23 cellular contexts compared by ENCODE assay signal in genomic region chr11:88051386-88051785, GRCh38.
A peak's percentile ranks its signal among the peaks of the same experiment; 100 is the strongest.
DNase-seq lines count a peak whose midpoint lies in the region; ATAC-seq, FAIRE-seq and TF ChIP-seq lines count a peak whose summit lies in the region.
"Had no signal": no experiment of that assay in that cellular context is flagged by ENCODE, and none has a peak within 500 bp of the region (broad histone marks: within the 10 kb centered on the region; RNA-seq: fewer than 3 reads in every experiment).

No MANE protein-coding gene starts in this region.

- H3K27ac ChIP-seq in astrocyte (ENCODE audit: low read depth, low read length) = no peak overlapping the region
- H3K27ac ChIP-seq: 22Rv1, gastrocnemius medialis, pancreas, stomach had no signal

- H3K4me1 ChIP-seq in astrocyte (ENCODE audit: insufficient read depth, low read length) = no peaks in the 10 kb centered on the region
- H3K4me1 ChIP-seq: gastrocnemius medialis, pancreas, stomach had no signal

- no peak overlapping the region for H3K9ac ChIP-seq in astrocyte (ENCODE audit: low read length)

- no peak overlapping the region for H3K27ac Mint-ChIP-seq in astrocyte (ENCODE audit: unreplicated experiment)
- H3K27ac Mint-ChIP-seq: activated T-helper 17 cell treated with anti-CD3 and anti-CD28 coated beads, Interleukin-2, amount 50 U/mL, for 72 hours; natural killer cell treated with Interleukin-12 subunit alpha and Interleukin-12 subunit beta and Interleukin-15 and Interleukin-18, amount 100 ng/mL, for 72 hours had no signal

- H3K9me3 ChIP-seq in astrocyte (ENCODE audit: insufficient read depth, low read depth, low read length) = no peaks in the 10 kb centered on the region
- H3K9me3 ChIP-seq: gastrocnemius medialis, pancreas, stomach had no signal

- H3K36me3 Mint-ChIP-seq in astrocyte (ENCODE audit: low read depth, unreplicated experiment) = no peaks in the 10 kb centered on the region
- H3K36me3 Mint-ChIP-seq: natural killer cell treated with Interleukin-12 subunit alpha and Interleukin-12 subunit beta and Interleukin-15 and Interleukin-18, amount 100 ng/mL, for 72 hours had no signal

- H3K27me3 ChIP-seq in astrocyte (ENCODE audit: insufficient read depth, low read length) = no peaks in the 10 kb centered on the region
- H3K27me3 ChIP-seq: gastrocnemius medialis, pancreas, stomach had no signal

- FAIRE-seq in astrocyte (lab: Jason Lieb, UNC) (no peak), urothelium cell line (lab: Jason Lieb, UNC) (no peak)
- FAIRE-seq: pancreas had no signal

- ATAC-seq in GM21390 (IDR thresholded peaks at IDR 0.05; ENCODE audit: unreplicated experiment) = no peak
- ATAC-seq: activated T-helper 17 cell treated with anti-CD3 and anti-CD28 coated beads, Interleukin-2, amount 50 U/mL, for 72 hours; gastrocnemius medialis; natural killer cell treated with Interleukin-12 subunit alpha and Interleukin-12 subunit beta and Interleukin-15 and Interleukin-18, amount 100 ng/mL, for 72 hours; pancreas had no signal

- H3K27me3 Mint-ChIP-seq in astrocyte (ENCODE audit: low read depth, unreplicated experiment) = no peaks in the 10 kb centered on the region

- H3K4me3 Mint-ChIP-seq in astrocyte (ENCODE audit: unreplicated experiment) = no peak overlapping the region
- H3K4me3 Mint-ChIP-seq: activated T-helper 17 cell treated with anti-CD3 and anti-CD28 coated beads, Interleukin-2, amount 50 U/mL, for 72 hours; natural killer cell treated with Interleukin-12 subunit alpha and Interleukin-12 subunit beta and Interleukin-15 and Interleukin-18, amount 100 ng/mL, for 72 hours had no signal

- H3K79me2 ChIP-seq in astrocyte (ENCODE audit: insufficient read depth, low read length) = no peaks in the 10 kb centered on the region

- no peaks in the 10 kb centered on the region for H3K9me3 Mint-ChIP-seq in astrocyte (ENCODE audit: unreplicated experiment)
- H3K9me3 Mint-ChIP-seq: activated T-helper 17 cell treated with anti-CD3 and anti-CD28 coated beads, Interleukin-2, amount 50 U/mL, for 72 hours; natural killer cell treated with Interleukin-12 subunit alpha and Interleukin-12 subunit beta and Interleukin-15 and Interleukin-18, amount 100 ng/mL, for 72 hours had no signal

- DNase-seq in NCI-H2171 treated with DMSO at 0.1 percent for 48 hours (lab: John Stamatoyannopoulos, UW) (peak; percentile 29), NCI-H2171 (lab: John Stamatoyannopoulos, UW) (no peak), astrocyte (ENCODE audit: low read depth) (peak; percentile 12), fibroblast of peridontal ligament (ENCODE audit: extremely low read depth) (peak; percentile 7), urothelium cell line (ENCODE audit: low spot score) (peak; percentile 5), NCI-H1930 (lab: John Stamatoyannopoulos, UW) (no peak), NCI-H2029 (lab: John Stamatoyannopoulos, UW) (no peak)
- DNase-seq: activated CD4-positive, alpha-beta T cell treated with anti-CD3 and anti-CD28 coated beads for 1 hour; C1 segment of cervical spinal cord; effector CD8-positive, alpha-beta T cell; gastrocnemius medialis; KBM-7; MV-4-11; NCI-H187 treated with DMSO at 0.1 percent for 48 hours; NCI-H446 treated with DMSO at 0.1 percent for 48 hours; NK-92 treated with Interleukin-12 subunit alpha and Interleukin-12 subunit beta, amount 100 ng/mL, for 24 hours; pancreas; stomach; trophoblast cell had no signal

- peaks cover 7% of the 10 kb centered on the region for H3K4me1 Mint-ChIP-seq in astrocyte (ENCODE audit: low read depth, unreplicated experiment)

- H2AFZ ChIP-seq in astrocyte (ENCODE audit: low read depth, low read length) = no peak overlapping the region

- no peak for TF ChIP-seq CTCF in astrocyte (IDR thresholded peaks at IDR 0.05; ENCODE audit: insufficient read depth, low read depth, low read length)

- H3K36me3 ChIP-seq in astrocyte (ENCODE audit: insufficient read depth, low read length) = no peaks in the 10 kb centered on the region
- H3K36me3 ChIP-seq: gastrocnemius medialis, pancreas, stomach had no signal

- H3K4me3 ChIP-seq in astrocyte (ENCODE audit: insufficient read depth, low read depth, low read length) = no peak overlapping the region
- H3K4me3 ChIP-seq: gastrocnemius medialis, pancreas, stomach had no signal

- H4K20me1 ChIP-seq in astrocyte (ENCODE audit: insufficient read depth, low read length) = no peaks in the 10 kb centered on the region

- H3K4me2 ChIP-seq in astrocyte (ENCODE audit: low read length) = no peak overlapping the region

Comparison
In these comparisons a context has a peak if more than half of its experiments do, and no peak if none do; other contexts are left out.
1. DNase-seq: peak in NCI-H2171 treated with DMSO at 0.1 percent for 48 hours (single experiment), astrocyte (single experiment), fibroblast of peridontal ligament (single experiment) and urothelium cell line (single experiment); none in NCI-H2171 (single experiment), NCI-H1930 (0 of 2) and NCI-H2029 (single experiment).